In genomic region chr5:168357881-168358280, GRCh38 we compare ENCODE assay signal across 31 cellular contexts.
"Had no signal": no experiment of that assay in that cellular context is flagged by ENCODE, and none has a peak within 500 bp of the region (broad histone marks: within the 10 kb centered on the region; RNA-seq: fewer than 3 reads in every experiment).

No MANE protein-coding gene starts in this region.

- H3K4me3 ChIP-seq: adrenal gland, ascending aorta, breast epithelium, esophagus squamous epithelium, heart right ventricle, ovary, prostate gland, spleen, tibial nerve had no signal

- H3K27ac ChIP-seq: adrenal gland, ascending aorta, esophagus squamous epithelium, heart right ventricle, ovary, spleen, tibial nerve had no signal

- DNase-seq: activated CD4-positive, alpha-beta memory T cell treated with anti-CD3 and anti-CD28 coated beads for 36 hours; activated CD4-positive, alpha-beta T cell treated with anti-CD3 and anti-CD28 coated beads, Interleukin-2, amount 10 ng/mL, durations not matched to agents 24 days and 14 days; activated CD4-positive, CD25-positive, alpha-beta regulatory T cell treated with anti-CD3 and anti-CD28 coated beads, Interleukin-2, amount 50 U/mL, for 72 hours; activated CD8-positive, alpha-beta memory T cell treated with anti-CD3 and anti-CD28 coated beads, Interleukin-2, amount 50 U/mL, for 4 hours; activated effector memory CD4-positive, alpha-beta T cell treated with anti-CD3 and anti-CD28 coated beads, Interleukin-2, amount 50 U/mL, for 16 hours; activated naive CD4-positive, alpha-beta T cell treated with anti-CD3 and anti-CD28 coated beads for 36 hours; activated naive CD8-positive, alpha-beta T cell treated with anti-CD3 and anti-CD28 coated beads for 36 hours; activated T-cell treated with anti-CD3 and anti-CD28 coated beads, Interleukin-2, amount 50 U/mL, for 1 hour; adrenal gland; esophagus squamous epithelium; foreskin melanocyte; heart right ventricle; left cardiac atrium; left ventricle myocardium superior; midbrain; naive thymus-derived CD4-positive, alpha-beta T cell; ovary; retina; spleen; stimulated activated naive CD4-positive, alpha-beta T cell; T-helper 9 cell had no signal

- H3K9me3 ChIP-seq: adrenal gland, ascending aorta, breast epithelium, esophagus squamous epithelium, heart right ventricle, ovary, prostate gland, spleen, tibial nerve had no signal

- H3K9me3 Mint-ChIP-seq: activated CD4-positive, alpha-beta memory T cell treated with anti-CD3 and anti-CD28 coated beads for 36 hours; activated CD4-positive, alpha-beta T cell treated with anti-CD3 and anti-CD28 coated beads, Interleukin-2, amount 10 ng/mL, durations not matched to agents 24 days and 14 days; activated naive CD4-positive, alpha-beta T cell treated with anti-CD3 and anti-CD28 coated beads for 36 hours; activated naive CD8-positive, alpha-beta T cell treated with anti-CD3 and anti-CD28 coated beads for 36 hours; activated T-helper 1 cell treated with anti-CD3 and anti-CD28 coated beads, Interleukin-12 subunit alpha, Interleukin-12 subunit beta, Interleukin-2, Interleukin-4 antibody, amounts not matched to agents 30 ng/mL and 10 ng/mL and 1 ng/mL, durations not matched to agents 14 hours and 24 hours and 36 hours; central memory CD8-positive, alpha-beta T cell; dendritic cell treated with granulocyte-macrophage colony-stimulating factor and Interleukin-4, amounts not matched to agents 40 ng/mL and 50 ng/mL, for 4 days; T-helper 1 cell treated with Interleukin-12 subunit alpha and Interleukin-12 subunit beta and Interleukin-4 antibody, amounts not matched to agents 30 μg/mL and 1 μg/mL, for 36 hours had no signal

- FAIRE-seq: islet of Langerhans, urothelium cell line had no signal

- H3K4me1 Mint-ChIP-seq: activated CD4-positive, alpha-beta T cell treated with anti-CD3 and anti-CD28 coated beads, Interleukin-2, amount 10 ng/mL, durations not matched to agents 24 days and 14 days; activated naive CD8-positive, alpha-beta T cell treated with anti-CD3 and anti-CD28 coated beads for 36 hours; central memory CD8-positive, alpha-beta T cell had no signal

- ATAC-seq: heart right ventricle; left cardiac atrium; left ventricle myocardium superior; naive thymus-derived CD4-positive, alpha-beta T cell had no signal

- H3K36me3 ChIP-seq: adrenal gland, ascending aorta, breast epithelium, esophagus squamous epithelium, heart right ventricle, ovary, prostate gland, spleen, tibial nerve had no signal

- H3K4me1 ChIP-seq: adrenal gland, ascending aorta, heart right ventricle, spleen, tibial nerve had no signal

- H3K27me3 Mint-ChIP-seq: activated CD4-positive, alpha-beta memory T cell treated with anti-CD3 and anti-CD28 coated beads for 36 hours; activated CD4-positive, alpha-beta T cell treated with anti-CD3 and anti-CD28 coated beads, Interleukin-2, amount 10 ng/mL, durations not matched to agents 24 days and 14 days; activated naive CD8-positive, alpha-beta T cell treated with anti-CD3 and anti-CD28 coated beads for 36 hours; dendritic cell treated with granulocyte-macrophage colony-stimulating factor and Interleukin-4, amounts not matched to agents 40 ng/mL and 50 ng/mL, for 4 days had no signal

- H3K27ac Mint-ChIP-seq: activated CD4-positive, alpha-beta memory T cell treated with anti-CD3 and anti-CD28 coated beads for 36 hours; activated CD4-positive, alpha-beta T cell treated with anti-CD3 and anti-CD28 coated beads, Interleukin-2, amount 10 ng/mL, durations not matched to agents 24 days and 14 days; activated naive CD4-positive, alpha-beta T cell treated with anti-CD3 and anti-CD28 coated beads for 36 hours; activated naive CD8-positive, alpha-beta T cell treated with anti-CD3 and anti-CD28 coated beads for 36 hours; activated T-helper 1 cell treated with anti-CD3 and anti-CD28 coated beads, Interleukin-12 subunit alpha, Interleukin-12 subunit beta, Interleukin-2, Interleukin-4 antibody, amounts not matched to agents 30 ng/mL and 10 ng/mL and 1 ng/mL, durations not matched to agents 14 hours and 24 hours and 36 hours; dendritic cell treated with granulocyte-macrophage colony-stimulating factor and Interleukin-4, amounts not matched to agents 40 ng/mL and 50 ng/mL, for 4 days; naive thymus-derived CD4-positive, alpha-beta T cell; T-helper 1 cell treated with Interleukin-12 subunit alpha and Interleukin-12 subunit beta and Interleukin-4 antibody, amounts not matched to agents 30 μg/mL and 1 μg/mL, for 36 hours had no signal

- H3K27me3 ChIP-seq: adrenal gland, ascending aorta, breast epithelium, esophagus squamous epithelium, ovary, spleen, tibial nerve had no signal

- H3K4me3 Mint-ChIP-seq: activated CD4-positive, alpha-beta memory T cell treated with anti-CD3 and anti-CD28 coated beads for 36 hours; activated CD4-positive, alpha-beta T cell treated with anti-CD3 and anti-CD28 coated beads, Interleukin-2, amount 10 ng/mL, durations not matched to agents 24 days and 14 days; activated naive CD4-positive, alpha-beta T cell treated with anti-CD3 and anti-CD28 coated beads for 36 hours; activated naive CD8-positive, alpha-beta T cell treated with anti-CD3 and anti-CD28 coated beads for 36 hours; activated T-helper 1 cell treated with anti-CD3 and anti-CD28 coated beads, Interleukin-12 subunit alpha, Interleukin-12 subunit beta, Interleukin-2, Interleukin-4 antibody, amounts not matched to agents 30 ng/mL and 10 ng/mL and 1 ng/mL, durations not matched to agents 14 hours and 24 hours and 36 hours; central memory CD8-positive, alpha-beta T cell; dendritic cell treated with granulocyte-macrophage colony-stimulating factor and Interleukin-4, amounts not matched to agents 40 ng/mL and 50 ng/mL, for 4 days; naive thymus-derived CD4-positive, alpha-beta T cell; T-helper 1 cell treated with Interleukin-12 subunit alpha and Interleukin-12 subunit beta and Interleukin-4 antibody, amounts not matched to agents 30 μg/mL and 1 μg/mL, for 36 hours had no signal

- H3K36me3 Mint-ChIP-seq: activated CD4-positive, alpha-beta memory T cell treated with anti-CD3 and anti-CD28 coated beads for 36 hours; activated naive CD8-positive, alpha-beta T cell treated with anti-CD3 and anti-CD28 coated beads for 36 hours; naive thymus-derived CD4-positive, alpha-beta T cell had no signal
